In genomic region chr1:25616932-25617625, GRCh38 we compare ENCODE assay signal across 8 cellular contexts. TPM values are rescaled to one million over a fixed set of nuclear protein-coding genes. Genes with fewer than 3 reads are reported as not detected.
DNase-seq lines count a peak whose midpoint lies in the region; ATAC-seq and TF ChIP-seq lines count a peak whose summit lies in the region.

No MANE protein-coding gene starts in this region.

- peaks cover 13% of the 10 kb centered on the region; the same call in 1 of the 2 replicates for H4K20me1 ChIP-seq in BLaER1

- H3K4me2 ChIP-seq in BLaER1: peak overlapping the region; percentile 100

- H3K9me3 ChIP-seq in BLaER1: no peaks in the 10 kb centered on the region
- H3K9me3 ChIP-seq in gastroesophageal sphincter: no peaks in the 10 kb centered on the region
- no peaks in the 10 kb centered on the region for H3K9me3 ChIP-seq in sigmoid colon

- H3K4me1 ChIP-seq in BLaER1: peaks cover 45% of the 10 kb centered on the region
- H3K4me1 ChIP-seq in gastroesophageal sphincter: peaks cover 0 to 58% (median 30%) of the 10 kb centered on the region in 3 donors
- peaks cover 0 to 59% (median 53%) of the 10 kb centered on the region in 4 donors for H3K4me1 ChIP-seq in sigmoid colon

- peak overlapping the region; percentile 78 for H3K9ac ChIP-seq in BLaER1

- peak; percentile 72 for DNase-seq in activated CD8-positive, alpha-beta memory T cell treated with anti-CD3 and anti-CD28 coated beads for 24 hours
- DNase-seq in sigmoid colon (no peak), medulla oblongata (ENCODE audit: extremely low spot score) (no peak)
- DNase-seq in NK-92 treated with Interleukin-12 subunit alpha and Interleukin-12 subunit beta, amount 100 ng/mL, for 24 hours (lab: John Stamatoyannopoulos, UW): no peak

- peak overlapping the region; percentile 81 for H3K4me3 ChIP-seq in BLaER1
- peak overlapping the region; percentile 77 to 98 for H3K4me3 ChIP-seq in gastroesophageal sphincter
- peak overlapping the region; percentile 70 to 98 (median 80) for H3K4me3 ChIP-seq in sigmoid colon

- H3K27me3 ChIP-seq in BLaER1 (peaks cover 29% of the 10 kb centered on the region), gastroesophageal sphincter (no peaks in the 10 kb centered on the region), sigmoid colon (no peaks in the 10 kb centered on the region)

- TF ChIP-seq POLR2A in gastroesophageal sphincter (IDR thresholded peaks at IDR 0.05) (no peak), sigmoid colon (IDR thresholded peaks at IDR 0.05) (no peak)

- no peak for TF ChIP-seq CTCF in gastroesophageal sphincter (IDR thresholded peaks at IDR 0.05)
- TF ChIP-seq CTCF in sigmoid colon (IDR thresholded peaks at IDR 0.05): no peak

- no peak for TF ChIP-seq EP300 in gastroesophageal sphincter (IDR thresholded peaks at IDR 0.05)
- no peak for TF ChIP-seq EP300 in sigmoid colon (IDR thresholded peaks at IDR 0.05)

- H3K27ac ChIP-seq in BLaER1: peak overlapping the region; percentile 32; the same call in 1 of the 2 replicates
- peak overlapping the region; percentile 58 to 91 (median 88) for H3K27ac ChIP-seq in gastroesophageal sphincter
- H3K27ac ChIP-seq in sigmoid colon: peak overlapping the region; percentile 79 to 88 (median 84)

- intact Hi-C loops in sigmoid colon (cut with DNase I): loop anchor here (1.0 to 5.0 kb wide), 3 partner anchors 77 to 380 kb away; partner anchors contain the start of gene PAFAH2

- no CpG with 5 or more reads among the region's 102 CpGs for WGBS in gastroesophageal sphincter (ENCODE audit: low coverage in 1 of 2), 2 donors
- 0% methylated on average over 102 of the region's 102 CpGs for WGBS in sigmoid colon, 2 donors

- ATAC-seq in GM21737 (IDR thresholded peaks at IDR 0.05; ENCODE audit: unreplicated experiment) (peak; percentile 7), gastroesophageal sphincter (peak; percentile 6), GM21619 (IDR thresholded peaks at IDR 0.05; ENCODE audit: unreplicated experiment) (no peak)

- H3K36me3 ChIP-seq in BLaER1 (no peaks in the 10 kb centered on the region), gastroesophageal sphincter (no peaks in the 10 kb centered on the region), sigmoid colon (no peaks in the 10 kb centered on the region)

RNA-seq across cellular contexts. Expression of gene MAN1C1, which starts 0.5 kb away (rescaled TPM):
- total RNA-seq in gastroesophageal sphincter: 10 to 100 TPM; 20.0 to 38.1 (median 27.8) TPM
- 10 to 100 TPM; 12.8 to 32.1 (median 22.9) TPM for total RNA-seq in sigmoid colon
- polyA plus RNA-seq in sigmoid colon: 1 to 10 TPM in 2 of 3 donors, under 1 TPM in 1; 0.69 to 7.4 (median 3.6) TPM

Comparison
In these comparisons a context has a peak if more than half of its experiments do, and no peak if none do; other contexts are left out.
1. H3K27ac ChIP-seq: peak in every context shown above with its lines; median percentile 88 in gastroesophageal sphincter; 84 in sigmoid colon; 32 in BLaER1.